In genomic region chr13:24683833-24684599, GRCh38 we compare ENCODE assay signal across 8 cellular contexts. TPM values are rescaled to one million over a fixed set of nuclear protein-coding genes. Genes with fewer than 3 reads are reported as not detected.
DNase-seq lines count a peak whose midpoint lies in the region; ATAC-seq and TF ChIP-seq lines count a peak whose summit lies in the region.

No MANE protein-coding gene starts in this region.

- H3K36me3 Mint-ChIP-seq in T-helper 17 cell (ENCODE audit: low read depth) = peaks cover 3% of the 10 kb centered on the region

- WGBS in iPS DF 6.9 (ENCODE audit: insufficient coverage, insufficient read length) = no CpG with 5 or more reads among the region's 4 CpGs

- ATAC-seq in GM19023 (IDR thresholded peaks at IDR 0.05; ENCODE audit: unreplicated experiment) (peak; percentile 61), T-helper 17 cell (peak; percentile 83), GM18520 (IDR thresholded peaks at IDR 0.05; ENCODE audit: unreplicated experiment) (no peak)

- H3K27me3 ChIP-seq in BE2C = peaks cover 28% of the 10 kb centered on the region
- peaks cover 7% of the 10 kb centered on the region for H3K27me3 ChIP-seq in ascending aorta
- peaks cover 5% of the 10 kb centered on the region; the same call in 1 of the 2 replicates for H3K27me3 ChIP-seq in iPS DF 6.9 (ENCODE audit: control insufficient read depth, insufficient read depth, low read length)

- H3K27ac ChIP-seq in ascending aorta (no peak overlapping the region), iPS DF 6.9 (ENCODE audit: low read length) (no peak overlapping the region)

- H3K4me1 ChIP-seq in BE2C (no peaks in the 10 kb centered on the region), ascending aorta (peaks cover 6 to 26% of the 10 kb centered on the region in 2 donors), iPS DF 6.9 (ENCODE audit: control insufficient read depth, insufficient read depth, low read length) (peaks cover 4% of the 10 kb centered on the region; the same call in 1 of the 2 replicates)

- H3K4me3 ChIP-seq in BE2C (ENCODE audit: low read depth, low read length) = no peak overlapping the region
- H3K4me3 ChIP-seq in Jurkat, Clone E6-1 (ENCODE audit: low read length) = no peak overlapping the region
- H3K4me3 ChIP-seq in ascending aorta = no peak overlapping the region
- H3K4me3 ChIP-seq in iPS DF 6.9 (ENCODE audit: low read length) = no peak overlapping the region

- no peak overlapping the region for H3K27ac Mint-ChIP-seq in T-helper 17 cell

- H3K36me3 ChIP-seq in BE2C (no peaks in the 10 kb centered on the region), ascending aorta (no peaks in the 10 kb centered on the region), iPS DF 6.9 (ENCODE audit: control insufficient read depth, insufficient read depth, low read length) (no peaks in the 10 kb centered on the region)

- peaks cover 30% of the 10 kb centered on the region for H3K27me3 Mint-ChIP-seq in T-helper 17 cell

- DNase-seq in BE2C (peak; percentile 79), T-helper 17 cell (peak; percentile 18 to 44 (median 34)), ascending aorta (ENCODE audit: low spot score in 2 of 2) (no peak), iPS DF 6.9 (ENCODE audit: low read depth, low spot score) (peak; percentile 61)
- peak; percentile 41 for DNase-seq in Jurkat, Clone E6-1 (ENCODE audit: low read depth, low spot score)
- DNase-seq in stimulated activated CD4-positive, alpha-beta T cell treated with anti-CD3 and anti-CD28 coated beads, Interleukin-15, amount 100 ng/mL, for 48 hours (ENCODE audit: low read depth in 2 of 2) = peak; percentile 30 to 62

- intact Hi-C loops in ascending aorta (cut with DNase I) = loop anchor here (1.0 kb wide), 1 partner anchor 44 kb away; no protein-coding TSS in a partner anchor

- TF ChIP-seq CTCF in BE2C (IDR thresholded peaks at IDR 0.05; ENCODE audit: low read depth, low read length) (peak; percentile 72), ascending aorta (IDR thresholded peaks at IDR 0.05) (peak; percentile 55 to 78 (median 60))

- H3K4me3 Mint-ChIP-seq in T-helper 17 cell = peak overlapping the region; percentile 7

- peaks cover 25% of the 10 kb centered on the region for H3K4me1 Mint-ChIP-seq in T-helper 17 cell

- H3K9me3 ChIP-seq in BE2C = no peaks in the 10 kb centered on the region
- no peaks in the 10 kb centered on the region for H3K9me3 ChIP-seq in T-helper 17 cell (ENCODE audit: control insufficient read depth, low read length, poor library complexity, severe bottlenecking)
- H3K9me3 ChIP-seq in ascending aorta = no peaks in the 10 kb centered on the region
- no peaks in the 10 kb centered on the region for H3K9me3 ChIP-seq in iPS DF 6.9 (ENCODE audit: control insufficient read depth, insufficient read depth, low read length)

RNA-seq across cellular contexts. Expression of gene ATP12A, which starts 3.8 kb away (rescaled TPM):
- not detected for polyA plus RNA-seq in BE2C (2012; ENCODE audit: insufficient read depth, insufficient read length, low read depth)
- not detected for polyA plus RNA-seq in Jurkat, Clone E6-1 (2012; ENCODE audit: insufficient read depth, insufficient read length)
- total RNA-seq in T-helper 17 cell (not detected), ascending aorta (not detected)

Comparison
In these comparisons a context has a peak if more than half of its experiments do, and no peak if none do; other contexts are left out.
1. DNase-seq: peak in BE2C (single experiment), Jurkat, Clone E6-1 (single experiment), T-helper 17 cell (3 of 3), iPS DF 6.9 (single experiment) and stimulated activated CD4-positive, alpha-beta T cell treated with anti-CD3 and anti-CD28 coated beads, Interleukin-15, amount 100 ng/mL, for 48 hours (2 of 2); none in ascending aorta (0 of 2).